20 cellular contexts compared by ENCODE assay signal in genomic region chr18:61852496-61852895, GRCh38. TPM values are rescaled to one million over a fixed set of nuclear protein-coding genes. Genes with fewer than 3 reads are reported as not detected.
A peak's percentile ranks its signal among the peaks of the same experiment; 100 is the strongest.
DNase-seq lines count a peak whose midpoint lies in the region; ATAC-seq and TF ChIP-seq lines count a peak whose summit lies in the region.
"Had no signal": no experiment of that assay in that cellular context is flagged by ENCODE, and none has a peak within 500 bp of the region (broad histone marks: within the 10 kb centered on the region; RNA-seq: fewer than 3 reads in every experiment).

No MANE protein-coding gene starts in this region.

- WGBS in suprapubic skin: 41% methylated on average over 1 of the region's 1 CpG

- in situ Hi-C loops in ACHN (cut with HindIII; ENCODE audit: low pct_ligation_motif_present, low pct_unique_long_range_greater_than_20kb, low sequenced_read_pairs): no loop called here

- H3K27ac ChIP-seq in right atrium auricular region: peak overlapping the region; percentile 24 to 40
- peak overlapping the region; percentile 52 for H3K27ac ChIP-seq in foreskin keratinocyte
- H3K27ac ChIP-seq in suprapubic skin: no peak overlapping the region
- H3K27ac ChIP-seq: body of pancreas, PC-9, thyroid gland had no signal

- TF ChIP-seq POLR2A in suprapubic skin (IDR thresholded peaks at IDR 0.05): no peak

- H3K27me3 ChIP-seq in right atrium auricular region: no peaks in the 10 kb centered on the region
- H3K27me3 ChIP-seq in foreskin keratinocyte: no peaks in the 10 kb centered on the region
- no peaks in the 10 kb centered on the region for H3K27me3 ChIP-seq in suprapubic skin
- H3K27me3 ChIP-seq: body of pancreas, thyroid gland had no signal

- peaks cover 0 to 18% of the 10 kb centered on the region in 2 donors for H3K4me1 ChIP-seq in right atrium auricular region
- H3K4me1 ChIP-seq in foreskin keratinocyte: peaks cover 17% of the 10 kb centered on the region
- no peaks in the 10 kb centered on the region for H3K4me1 ChIP-seq in suprapubic skin

- intact Hi-C loops in cardiac septum (cut with DNase I): no loop called here

- peak; percentile 88 for ATAC-seq in foreskin keratinocyte
- ATAC-seq: activated T-cell treated with anti-CD3 and anti-CD28 coated beads, Interleukin-2, amount 50 U/mL, for 72 hours; body of pancreas; HCT116; stimulated activated naive CD8-positive, alpha-beta T cell treated with anti-CD3 and anti-CD28 coated beads, Interleukin-15, Interleukin-2, amounts not matched to agents 100 U/mL and 50 U/mL, for 24 hours had no signal

- DNase-seq in right atrium auricular region (ENCODE audit: low spot score): no peak
- DNase-seq in cardiac septum (ENCODE audit: low spot score): no peak
- DNase-seq in SW480 (ENCODE audit: low spot score): peak; percentile 6
- DNase-seq in foreskin keratinocyte: peak; percentile 81 to 88
- no peak for DNase-seq in ACHN
- DNase-seq in suprapubic skin (ENCODE audit: low spot score in 2 of 2): no peak
- DNase-seq in foreskin melanocyte: no peak
- DNase-seq in NCI-H146 (lab: John Stamatoyannopoulos, UW): no peak
- DNase-seq: activated CD4-positive, alpha-beta T cell treated with anti-CD3 and anti-CD28 coated beads, Interleukin-2, amount 50 U/mL, for 4 hours; activated naive CD4-positive, alpha-beta T cell; activated T-cell treated with anti-CD3 and anti-CD28 coated beads, Interleukin-2, amount 50 U/mL, for 72 hours; body of pancreas; CD4-positive, alpha-beta memory T cell; DMS153; effector CD8-positive, alpha-beta T cell; NCI-H1694 treated with DMSO at 0.1 percent for 48 hours; stimulated activated naive CD8-positive, alpha-beta T cell treated with anti-CD3 and anti-CD28 coated beads, Interleukin-15, Interleukin-2, amounts not matched to agents 100 U/mL and 50 U/mL, for 24 hours; thyroid gland had no signal

- H3K9me3 ChIP-seq in right atrium auricular region (no peaks in the 10 kb centered on the region), suprapubic skin (no peaks in the 10 kb centered on the region)
- H3K9me3 ChIP-seq: body of pancreas, thyroid gland had no signal

- no peaks in the 10 kb centered on the region for H3K36me3 ChIP-seq in right atrium auricular region
- H3K36me3 ChIP-seq in suprapubic skin: no peaks in the 10 kb centered on the region
- H3K36me3 ChIP-seq: thyroid gland had no signal

- TF ChIP-seq CTCF in right atrium auricular region (IDR thresholded peaks at IDR 0.05): no peak
- TF ChIP-seq CTCF in foreskin keratinocyte (conservative IDR thresholded peaks at IDR 0.05): no peak
- no peak for TF ChIP-seq CTCF in suprapubic skin (IDR thresholded peaks at IDR 0.05)

- H3K4me3 ChIP-seq in right atrium auricular region: no peak overlapping the region
- no peak overlapping the region for H3K4me3 ChIP-seq in suprapubic skin
- H3K4me3 ChIP-seq: body of pancreas, PC-9, thyroid gland had no signal

- TF ChIP-seq EP300 in suprapubic skin (IDR thresholded peaks at IDR 0.05): no peak

RNA-seq across cellular contexts. Expression of gene RNF152, which starts 40.3 kb away (rescaled TPM):
- total RNA-seq in right atrium auricular region: 10 to 100 TPM in 1 of 2 donors, 1 to 10 TPM in 1; 7.7 to 11.3 TPM
- total RNA-seq in cardiac septum: 10.2 TPM
- 13.1 and 14.4 TPM in 2 replicates for total RNA-seq in foreskin keratinocyte
- polyA plus RNA-seq in foreskin keratinocyte: 2.1 TPM in 2 replicates
- 100 to 1,000 TPM in 2 of 4 donors, 10 to 100 TPM in 2; 49.3 to 143 (median 95.2) TPM for total RNA-seq in suprapubic skin
- total RNA-seq: PC-9 had no signal
- polyA plus RNA-seq: CD4-positive, alpha-beta memory T cell had no signal

Comparison
In these comparisons a context has a peak if more than half of its experiments do, and no peak if none do; other contexts are left out.
1. DNase-seq: peak in SW480 (single experiment) and foreskin keratinocyte (2 of 2); none in right atrium auricular region (single experiment), cardiac septum (single experiment), ACHN (single experiment), suprapubic skin (0 of 2), foreskin melanocyte (single experiment) and NCI-H146 (single experiment).